ENCODE assay signal across 19 cellular contexts in the genomic region with DNA sequence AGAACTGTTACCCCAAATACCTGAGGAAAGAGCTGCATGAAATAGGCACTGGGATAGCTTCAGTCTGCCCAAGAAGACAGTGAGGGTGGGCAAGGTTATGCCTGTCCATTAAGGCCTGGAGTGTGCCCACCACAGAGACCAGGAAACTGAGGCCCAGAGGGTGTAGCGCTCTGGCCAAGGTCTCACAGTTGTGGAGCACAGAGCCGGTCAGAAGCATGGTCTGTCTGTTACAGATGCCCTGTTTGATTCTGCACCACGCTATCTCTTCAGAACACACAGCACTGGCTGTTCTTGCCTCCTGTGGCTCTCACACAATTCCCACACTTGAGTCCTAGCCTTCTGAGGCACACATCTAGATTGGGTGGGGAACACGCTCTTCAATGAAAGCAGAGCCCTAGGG.
DNase-seq lines count a peak whose midpoint lies in the region; ATAC-seq and TF ChIP-seq lines count a peak whose summit lies in the region.
"Had no signal": no experiment of that assay in that cellular context is flagged by ENCODE, and none has a peak within 500 bp of the region (broad histone marks: within the 10 kb centered on the region; RNA-seq: fewer than 3 reads in every experiment).

No MANE protein-coding gene starts in this region.

- H3K4me3 Mint-ChIP-seq in chondrocyte (ENCODE audit: unreplicated experiment): no peak overlapping the region
- H3K4me3 Mint-ChIP-seq: B cell; CD4-positive, CD25-positive, alpha-beta regulatory T cell; CD8-positive, alpha-beta T cell; GM23338; H9 had no signal

- intact Hi-C loops in cardiac septum (cut with DNase I): no loop called here

- H3K27ac Mint-ChIP-seq in chondrocyte (ENCODE audit: unreplicated experiment): no peak overlapping the region
- H3K27ac Mint-ChIP-seq: B cell; CD8-positive, alpha-beta T cell; GM23338; H9 had no signal

- H3K4me1 Mint-ChIP-seq in chondrocyte (ENCODE audit: low read depth): no peaks in the 10 kb centered on the region
- H3K4me1 Mint-ChIP-seq: B cell; CD4-positive, CD25-positive, alpha-beta regulatory T cell; GM23338; H9 had no signal

- H3K27me3 Mint-ChIP-seq in chondrocyte (ENCODE audit: low read depth): no peaks in the 10 kb centered on the region

- no peak for ATAC-seq in GM18868 (IDR thresholded peaks at IDR 0.05; ENCODE audit: unreplicated experiment)
- ATAC-seq: CD8-positive, alpha-beta T cell; GM23338; HCT116 had no signal

- H3K4me1 ChIP-seq in right atrium auricular region: no peaks in the 10 kb centered on the region
- H3K4me1 ChIP-seq: BLaER1, Caco-2 had no signal

- no peaks in the 10 kb centered on the region for H3K36me3 Mint-ChIP-seq in chondrocyte (ENCODE audit: low read depth)
- H3K36me3 Mint-ChIP-seq: CD4-positive, CD25-positive, alpha-beta regulatory T cell; CD8-positive, alpha-beta T cell had no signal

- H3K27ac ChIP-seq in right atrium auricular region: no peak overlapping the region
- peak overlapping the region; percentile 2 for H3K27ac ChIP-seq in substantia nigra (ENCODE audit: low read depth, low read length, poor library complexity, severe bottlenecking)
- H3K27ac ChIP-seq: BLaER1, C4-2B had no signal

- no peaks in the 10 kb centered on the region for H3K9me3 ChIP-seq in right atrium auricular region
- H3K9me3 ChIP-seq: BLaER1, Caco-2 had no signal

- H3K36me3 ChIP-seq in right atrium auricular region: no peaks in the 10 kb centered on the region
- H3K36me3 ChIP-seq: BLaER1 had no signal

- TF ChIP-seq CTCF in right atrium auricular region (IDR thresholded peaks at IDR 0.05): no peak
- TF ChIP-seq CTCF in chondrocyte (IDR thresholded peaks at IDR 0.05): no peak

- DNase-seq in cardiac septum (ENCODE audit: low spot score) (peak; percentile 58), right atrium auricular region (ENCODE audit: low spot score) (no peak), chondrocyte (ENCODE audit: low spot score) (peak; percentile 36), mesenteric fat pad (ENCODE audit: low spot score) (peak; percentile 78), substantia nigra (lab: John Stamatoyannopoulos, UW) (no peak), Kasumi-1 (lab: John Stamatoyannopoulos, UW) (no peak)
- no peak for DNase-seq in stimulated activated naive CD4-positive, alpha-beta T cell (lab: John Stamatoyannopoulos, UW)
- DNase-seq: Caco-2; CD4-positive, CD25-positive, alpha-beta regulatory T cell; DMS153; DND-41; H9 had no signal

- H3K4me3 ChIP-seq in right atrium auricular region: no peak overlapping the region
- H3K4me3 ChIP-seq: BLaER1, GM23338 had no signal

- H3K9me3 Mint-ChIP-seq in chondrocyte (ENCODE audit: low read depth): no peaks in the 10 kb centered on the region
- H3K9me3 Mint-ChIP-seq: CD4-positive, CD25-positive, alpha-beta regulatory T cell; CD8-positive, alpha-beta T cell; H9 had no signal

- H3K27me3 ChIP-seq in right atrium auricular region: no peaks in the 10 kb centered on the region
- H3K27me3 ChIP-seq: BLaER1 had no signal

Comparison
In these comparisons a context has a peak if more than half of its experiments do, and no peak if none do; other contexts are left out.
1. DNase-seq: peak in cardiac septum (single experiment), chondrocyte (single experiment) and mesenteric fat pad (single experiment); none in right atrium auricular region (single experiment), substantia nigra (0 of 49), stimulated activated naive CD4-positive, alpha-beta T cell (0 of 6) and Kasumi-1 (0 of 2).